ENCODE assay signal across 8 cellular contexts in the genomic region with DNA sequence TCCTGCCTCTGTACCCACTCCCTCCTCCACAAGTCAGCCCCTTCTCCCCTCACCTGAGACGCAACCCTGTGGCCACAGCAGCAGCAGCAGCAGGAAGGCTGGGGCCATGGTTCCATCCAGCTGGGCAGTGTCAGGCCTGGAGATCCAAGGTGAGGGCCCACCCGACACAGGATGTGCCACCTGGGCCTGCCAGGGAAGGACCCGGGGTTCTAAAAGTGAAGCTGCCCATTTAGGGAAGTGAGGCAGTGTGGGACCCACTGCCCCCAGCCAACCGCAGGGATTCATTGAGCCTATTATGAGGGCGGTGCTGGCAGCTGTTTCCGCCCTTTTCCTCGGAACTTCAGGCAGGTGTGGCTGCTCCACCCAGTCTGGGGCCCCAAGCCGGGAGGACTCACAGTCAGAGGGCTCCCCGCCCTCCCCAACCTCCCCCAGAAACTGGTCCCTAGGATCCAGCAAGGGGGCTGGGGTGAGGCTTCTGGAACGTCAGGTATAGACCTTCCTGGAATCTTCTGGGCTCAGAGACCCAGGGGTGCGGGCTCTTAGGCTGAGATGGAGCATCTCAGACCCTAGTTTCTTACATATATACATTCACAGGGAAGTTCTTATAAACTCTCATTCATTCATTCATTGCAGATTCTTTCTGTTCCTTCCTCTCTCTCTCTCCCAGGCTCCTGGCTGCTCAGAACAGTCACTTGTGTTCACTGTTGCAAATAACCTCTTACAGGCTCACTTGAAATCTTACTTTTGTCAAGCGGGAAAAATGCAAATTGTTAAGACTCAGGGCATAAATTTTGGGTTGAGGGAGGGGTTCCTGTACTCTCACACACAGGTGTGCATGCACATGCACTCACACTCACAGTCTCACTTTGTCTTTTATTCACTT. TPM values are rescaled to one million over a fixed set of nuclear protein-coding genes. Genes with fewer than 3 reads are reported as not detected.
A peak's percentile ranks its signal among the peaks of the same experiment; 100 is the strongest.
DNase-seq lines count a peak whose midpoint lies in the region; ATAC-seq and TF ChIP-seq lines count a peak whose summit lies in the region.

Gene TREML2 (minus strand): TSS at position 249 of the 883 bp plus-strand sequence. CDS start 141 bp downstream, at position 108.

- H3K4me3 ChIP-seq in GM12865 (ENCODE audit: low read depth, low read length) (peak within 1 kb of the TSS; percentile 58), SJCRH30 (no peak within 1 kb of the TSS)

- DNase-seq in GM12865 (ENCODE audit: low read depth) (peak; percentile 59), activated T-cell treated with anti-CD3 and anti-CD28 coated beads for 48 hours (ENCODE audit: low read depth) (peak; percentile 18), mesothelial cell of epicardium (ENCODE audit: low spot score in 2 of 2, unreplicated experiment in 2 of 2) (no peak), SJCRH30 (no peak), globus pallidus (ENCODE audit: low spot score) (no peak)

- peaks cover 13% of the 10 kb centered on the region for H3K4me1 Mint-ChIP-seq in mesothelial cell of epicardium

- H3K4me1 ChIP-seq in SJCRH30: no peaks in the 10 kb centered on the region; the same call in 1 of the 2 replicates

- H3K36me3 Mint-ChIP-seq in mesothelial cell of epicardium: no peaks in the 10 kb centered on the region

- H3K27me3 Mint-ChIP-seq in mesothelial cell of epicardium (ENCODE audit: low read depth): peaks cover 36% of the 10 kb centered on the region

- ATAC-seq in HG03460 (IDR thresholded peaks at IDR 0.05; ENCODE audit: unreplicated experiment): peak; percentile 40
- no peak for ATAC-seq in HG03439 (IDR thresholded peaks at IDR 0.05; ENCODE audit: unreplicated experiment)
- no peak for ATAC-seq in GM19324 (IDR thresholded peaks at IDR 0.05; ENCODE audit: low FRiP score, unreplicated experiment)

- H3K27me3 ChIP-seq in SJCRH30: no peaks in the 10 kb centered on the region

- H3K9me3 ChIP-seq in SJCRH30 (replicated peaks): no peaks in the 10 kb centered on the region

- TF ChIP-seq CTCF in GM12865 (IDR thresholded peaks at IDR 0.05; ENCODE audit: insufficient read depth, low read depth, low read length, missing control alignments) (no peak), mesothelial cell of epicardium (IDR thresholded peaks at IDR 0.05; ENCODE audit: unreplicated experiment) (no peak)

- H3K4me3 Mint-ChIP-seq in mesothelial cell of epicardium: no peak within 1 kb of the TSS

- H3K36me3 ChIP-seq in SJCRH30: no peaks in the 10 kb centered on the region

- H3K27ac ChIP-seq in SJCRH30: no peak within 1 kb of the TSS

- H3K27ac Mint-ChIP-seq in mesothelial cell of epicardium: peak within 1 kb of the TSS; percentile 17

- no peaks in the 10 kb centered on the region for H3K9me3 Mint-ChIP-seq in mesothelial cell of epicardium

RNA-seq across cellular contexts. Expression of gene TREML2, which starts in this region (rescaled TPM):
- total RNA-seq in mesothelial cell of epicardium: not detected in 3 replicates
- 0.06 TPM in 1 of 2 replicates, not detected in the other for total RNA-seq in SJCRH30 (2014; rRNA removed; shearing (Covaris generic))

Comparison
In these comparisons a context has a peak if more than half of its experiments do, and no peak if none do; other contexts are left out.
1. DNase-seq: peak in GM12865 (single experiment) and activated T-cell treated with anti-CD3 and anti-CD28 coated beads for 48 hours (single experiment); none in mesothelial cell of epicardium (0 of 2), SJCRH30 (0 of 2) and globus pallidus (single experiment).